Comparison of ENCODE assay signal across 7 cellular contexts in genomic region chr9:102888747-102889146, GRCh38.
A peak's percentile ranks its signal among the peaks of the same experiment; 100 is the strongest.
DNase-seq lines count a peak whose midpoint lies in the region; ATAC-seq, FAIRE-seq and TF ChIP-seq lines count a peak whose summit lies in the region.
"Not testable (repeated sequence)": the region's sequence is repeated elsewhere in the genome, so short reads cannot be mapped to it uniquely, and the experiment has no call there.

No MANE protein-coding gene starts in this region.

- not testable (repeated sequence) for H4K91ac ChIP-seq in H1 (replicated peaks; ENCODE audit: insufficient read length, low read length)

- CTCF ChIA-PET in WTC11 (lab: Charles Lee); H1 (lab: Charles Lee; ENCODE audit: partially characterized antibody): not testable (repeated sequence)

- TF ChIP-seq RAD21 in H1 (IDR thresholded peaks at IDR 0.05 in 1 of 2, conservative IDR thresholded peaks at IDR 0.05 in 1 of 2; ENCODE audit: low read depth in 2 of 2, low read length in 2 of 2), result not testable (repeated sequence)

- H3K27ac Mint-ChIP-seq in WTC11, result peak overlapping the region; percentile 68; the same call in 1 of the 2 replicates

- H3K9me3 Mint-ChIP-seq in WTC11, result peaks cover 15% of the 10 kb centered on the region

- H3K36me3 ChIP-seq in H1 (ENCODE audit: control insufficient read depth in 2 of 4, insufficient read depth in 4 of 4, low read length in 3 of 4); mesendoderm (ENCODE audit: control insufficient read depth, insufficient read depth, low read length); testis (ENCODE audit: low read depth, missing control alignments): not testable (repeated sequence)

- POLR2A ChIA-PET in WTC11 (lab: Charles Lee); H1 (lab: Charles Lee; ENCODE audit: partially characterized antibody): not testable (repeated sequence)

- DNase-seq in Caki2 (ENCODE audit: low read depth), result peak; percentile 1
- peak; percentile 6 for DNase-seq in H4 (ENCODE audit: low spot score)
- peak; percentile 9 for DNase-seq in SK-MEL-5 (ENCODE audit: low read depth, low spot score)
- not testable (repeated sequence) for DNase-seq in WTC11 (ENCODE audit: low spot score); H1 (ENCODE audit: low read depth in 1 of 2, low spot score in 2 of 2)
- DNase-seq in mesendoderm, result peak; percentile 4
- peak; percentile 52 for DNase-seq in testis

- not testable (repeated sequence) for H3K56ac ChIP-seq in H1 (replicated peaks; ENCODE audit: insufficient read length, low read depth, low read length); mesendoderm (ENCODE audit: low read length)

- in situ Hi-C loops in Caki2 (cut with HindIII; ENCODE audit: low pct_unique_long_range_greater_than_20kb, low sequenced_read_pairs); SK-MEL-5 (cut with HindIII; ENCODE audit: low pct_unique_long_range_greater_than_20kb, low sequenced_read_pairs): not testable (repeated sequence)

- H2AFZ ChIP-seq in H1 (ENCODE audit: low read length), result not testable (repeated sequence)

- H3K4me3 ChIP-seq in H1 (ENCODE audit: extremely low read depth in 1 of 4, insufficient read depth in 2 of 4, low read depth in 3 of 4, low read length in 4 of 4); mesendoderm (ENCODE audit: low read length): not testable (repeated sequence)
- peak overlapping the region in 1 of 2 donors; percentile 15 for H3K4me3 ChIP-seq in testis

- not testable (repeated sequence) for H3K4me3 Mint-ChIP-seq in WTC11

- TF ChIP-seq CTCF in WTC11 (IDR thresholded peaks at IDR 0.05); H1 (IDR thresholded peaks at IDR 0.05; ENCODE audit: control extremely low read depth in 1 of 3, insufficient read depth in 1 of 3, low read depth in 1 of 3, low read length in 3 of 3); testis (IDR thresholded peaks at IDR 0.05): not testable (repeated sequence)

- H2BK12ac ChIP-seq in H1 (ENCODE audit: low read depth, low read length), result not testable (repeated sequence)

- not testable (repeated sequence) for H3K27ac ChIP-seq in H1 (ENCODE audit: low read depth, low read length); mesendoderm (ENCODE audit: low read depth, low read length); testis

- not testable (repeated sequence) for H3K36me3 Mint-ChIP-seq in WTC11

- FAIRE-seq in H1 (lab: Jason Lieb, UNC), result not testable (repeated sequence)

- TF ChIP-seq EP300 in H1 (IDR thresholded peaks at IDR 0.05; ENCODE audit: borderline replicate concordance in 1 of 2, low read depth in 2 of 2, low read length in 2 of 2), result not testable (repeated sequence)

- not testable (repeated sequence) for H3K23ac ChIP-seq in H1 (ENCODE audit: insufficient read length); mesendoderm (ENCODE audit: low read length)

- not testable (repeated sequence) for H3K23me2 ChIP-seq in H1 (ENCODE audit: low read depth, low read length)

- not testable (repeated sequence) for H4K20me1 ChIP-seq in H1 (replicated peaks in 1 of 2; ENCODE audit: control insufficient read depth in 1 of 2, insufficient read depth in 2 of 2, low read length in 2 of 2)

- H4K5ac ChIP-seq in H1 (ENCODE audit: insufficient read length, low read depth, low read length); mesendoderm (ENCODE audit: low read length): not testable (repeated sequence)

- H3K79me1 ChIP-seq in H1 (ENCODE audit: low read depth, low read length); mesendoderm (ENCODE audit: low read length): not testable (repeated sequence)

- not testable (repeated sequence) for H3K4me2 ChIP-seq in H1 (ENCODE audit: insufficient read depth in 1 of 2, low read depth in 2 of 2, low read length in 2 of 2); mesendoderm (ENCODE audit: low read length)

- intact Hi-C loops in testis (cut with DNase I; ENCODE audit: low total_unique reads), result not testable (repeated sequence)

- H3K79me2 ChIP-seq in H1 (ENCODE audit: control insufficient read depth in 1 of 2, insufficient read depth in 2 of 2, low read length in 2 of 2); mesendoderm (ENCODE audit: control insufficient read depth, insufficient read depth, low read length): not testable (repeated sequence)

- not testable (repeated sequence) for H3K27me3 ChIP-seq in H1 (replicated peaks in 1 of 4; ENCODE audit: control insufficient read depth in 3 of 4, extremely low read depth in 1 of 4, insufficient read depth in 3 of 4, low read length in 3 of 4); mesendoderm (ENCODE audit: insufficient read depth, low read length, poor library complexity); testis

- not testable (repeated sequence) for H3K4ac ChIP-seq in H1 (replicated peaks; ENCODE audit: insufficient read length, low read depth, low read length); mesendoderm (ENCODE audit: low read depth, low read length)

- H3K18ac ChIP-seq in H1 (ENCODE audit: extremely low read depth, low read length); mesendoderm (ENCODE audit: low read length): not testable (repeated sequence)

- H3K4me1 Mint-ChIP-seq in WTC11, result peaks cover 25% of the 10 kb centered on the region

- not testable (repeated sequence) for H3K9ac ChIP-seq in H1 (replicated peaks in 1 of 4; ENCODE audit: extremely low read depth in 1 of 4, low read depth in 3 of 4, low read length in 3 of 4); mesendoderm (ENCODE audit: low read length)

- not testable (repeated sequence) for ATAC-seq in WTC11

- not testable (repeated sequence) for H2BK15ac ChIP-seq in H1 (ENCODE audit: low read length); mesendoderm (replicated peaks; ENCODE audit: low read depth)

- H2BK5ac ChIP-seq in H1 (ENCODE audit: low read depth, low read length); mesendoderm (ENCODE audit: low read length): not testable (repeated sequence)

- not testable (repeated sequence) for H3K9me3 ChIP-seq in H1 (ENCODE audit: insufficient read depth in 2 of 2, low read depth in 1 of 2, low read length in 1 of 2); testis

- not testable (repeated sequence) for H2AK5ac ChIP-seq in H1 (ENCODE audit: low read depth, low read length); mesendoderm (ENCODE audit: low read length)

- H3K14ac ChIP-seq in H1 (ENCODE audit: insufficient read length), result not testable (repeated sequence)

- 96% methylated on average over 5 of the region's 5 CpGs; no CpG with 5 or more reads in 1 of the 2 experiments for WGBS in H1 (ENCODE audit: extremely low coverage in 1 of 2, insufficient coverage in 1 of 2, insufficient read length in 1 of 2, insufficient replicate concordance in 2 of 2, low coverage in 1 of 2, low lambda C conversion rate in 2 of 2, missing lambda C conversion rate in 1 of 2), 2 experiments
- no CpG with 5 or more reads among the region's 5 CpGs for WGBS in mesendoderm (ENCODE audit: extremely low coverage, insufficient coverage, low lambda C conversion rate)
- 67 to 76% methylated on average over 5 of the region's 5 CpGs for WGBS in testis, 2 donors

- not testable (repeated sequence) for H2BK20ac ChIP-seq in H1 (ENCODE audit: low read length)

- not testable (repeated sequence) for H3K4me1 ChIP-seq in H1 (replicated peaks in 1 of 4; ENCODE audit: control insufficient read depth in 3 of 4, insufficient read depth in 4 of 4, low read length in 3 of 4); mesendoderm (ENCODE audit: control insufficient read depth, low read depth, low read length); testis

- H2BK120ac ChIP-seq in H1 (replicated peaks; ENCODE audit: low read depth, low read length); mesendoderm (ENCODE audit: low read depth, low read length): not testable (repeated sequence)

- H4K8ac ChIP-seq in H1 (ENCODE audit: extremely low read depth, insufficient read depth, low read length); mesendoderm (ENCODE audit: low read depth, low read length): not testable (repeated sequence)

- TF ChIP-seq POLR2A in H1 (IDR thresholded peaks at IDR 0.05; ENCODE audit: control extremely low read depth in 1 of 2, low read depth in 2 of 2, low read length in 2 of 2); testis (IDR thresholded peaks at IDR 0.05): not testable (repeated sequence)

- not testable (repeated sequence) for H3K27me3 Mint-ChIP-seq in WTC11 (ENCODE audit: low read depth)

TF ChIP-seq in WTC11, 78 proteins besides CTCF, POLR2A, EP300 and RAD21:
- peak; percentile 45; the same call in 1 of the 2 replicates for TF ChIP-seq NFYB (CRISPR knock-in tag; conservative IDR thresholded peaks at IDR 0.05; ENCODE audit: low read depth)

TF ChIP-seq in H1, 55 proteins besides CTCF, POLR2A, EP300 and RAD21:
- peak; percentile 46; the same call in 1 of the 2 replicates for TF ChIP-seq SRF (IDR thresholded peaks at IDR 0.05; ENCODE audit: low read depth, low read length)
TF ChIP-seq in H1: peak in this region for 1; not testable (repeated sequence) for 54.
